In genomic region chr20:64050261-64051032, GRCh38 we compare ENCODE assay signal across 13 cellular contexts. TPM values are rescaled to one million over a fixed set of nuclear protein-coding genes. Genes with fewer than 3 reads are reported as not detected.
A peak's percentile ranks its signal among the peaks of the same experiment; 100 is the strongest.
DNase-seq lines count a peak whose midpoint lies in the region; ATAC-seq, FAIRE-seq and TF ChIP-seq lines count a peak whose summit lies in the region.
"Had no signal": no experiment of that assay in that cellular context is flagged by ENCODE, and none has a peak within 500 bp of the region (broad histone marks: within the 10 kb centered on the region; RNA-seq: fewer than 3 reads in every experiment).

No MANE protein-coding gene starts in this region.

- TF ChIP-seq CTCF in liver (IDR thresholded peaks at IDR 0.05; ENCODE audit: low read depth, low read length, missing input control) (no peak), pancreas (IDR thresholded peaks at IDR 0.05) (no peak)

- H3K9me3 ChIP-seq in liver (ENCODE audit: control insufficient read depth in 4 of 4, low read length in 3 of 4) (no peaks in the 10 kb centered on the region), stomach smooth muscle (ENCODE audit: control insufficient read depth in 2 of 2, low read length in 2 of 2) (no peaks in the 10 kb centered on the region), pancreas (no peaks in the 10 kb centered on the region)
- H3K9me3 ChIP-seq: tibial nerve had no signal

- no peak overlapping the region for H3K9ac ChIP-seq in liver (ENCODE audit: low read depth in 1 of 2, low read length in 2 of 2)
- H3K9ac ChIP-seq in stomach smooth muscle (ENCODE audit: low read length in 2 of 2), result no peak overlapping the region

- H3K27me3 ChIP-seq in liver (ENCODE audit: control insufficient read depth in 4 of 4, insufficient read depth in 4 of 4, low read length in 3 of 4), result peaks cover 0 to 11% (median 3%) of the 10 kb centered on the region in 4 donors
- H3K27me3 ChIP-seq in stomach smooth muscle (ENCODE audit: control insufficient read depth in 1 of 2, insufficient read depth in 2 of 2, low read length in 2 of 2), result peaks cover 48 to 65% of the 10 kb centered on the region in 2 donors
- H3K27me3 ChIP-seq in pancreas, result peaks cover 0 to 7% (median 3%) of the 10 kb centered on the region in 4 donors

- no peak for ATAC-seq in activated CD4-positive, alpha-beta T cell treated with anti-CD3 and anti-CD28 coated beads for 36 hours
- ATAC-seq in activated T-helper 17 cell treated with anti-CD3 and anti-CD28 coated beads, Interleukin-2, amount 50 U/mL, for 72 hours (replicated peaks), result no peak
- no peak for ATAC-seq in pancreas
- ATAC-seq: activated CD8-positive, alpha-beta T cell treated with anti-CD3 and anti-CD28 coated beads, Interleukin-2, amount 10 ng/mL, durations not matched to agents 7 days and 5 days had no signal

- H3K4me1 ChIP-seq in liver (ENCODE audit: control insufficient read depth in 4 of 4, insufficient read depth in 4 of 4, low read length in 3 of 4), result peaks cover 0 to 8% (median 2%) of the 10 kb centered on the region in 4 donors
- H3K4me1 ChIP-seq in stomach smooth muscle (ENCODE audit: control insufficient read depth, insufficient read depth, low read length), result peaks cover 7% of the 10 kb centered on the region
- H3K4me1 ChIP-seq in pancreas, result no peaks in the 10 kb centered on the region

- no peaks in the 10 kb centered on the region for H3K9me3 Mint-ChIP-seq in activated CD4-positive, alpha-beta T cell treated with anti-CD3 and anti-CD28 coated beads, Interleukin-2, amount 10 ng/mL, durations not matched to agents 24 days and 14 days
- no peaks in the 10 kb centered on the region for H3K9me3 Mint-ChIP-seq in activated CD4-positive, alpha-beta T cell treated with anti-CD3 and anti-CD28 coated beads for 36 hours (ENCODE audit: low read depth)
- no peaks in the 10 kb centered on the region for H3K9me3 Mint-ChIP-seq in activated T-helper 17 cell treated with anti-CD3 and anti-CD28 coated beads, Interleukin-2, amount 50 U/mL, for 72 hours
- H3K9me3 Mint-ChIP-seq: activated naive CD4-positive, alpha-beta T cell treated with anti-CD3 and anti-CD28 coated beads, Interleukin-2, amount 50 U/mL, for 24 hours had no signal

- no peak for TF ChIP-seq RAD21 in liver (IDR thresholded peaks at IDR 0.05)

- intact Hi-C loops in activated CD4-positive, alpha-beta T cell treated with anti-CD3 and anti-CD28 coated beads, Interleukin-2, amount 10 ng/mL, durations not matched to agents 24 days and 14 days (cut with micrococcal nuclease), result no loop called here
- intact Hi-C loops in activated CD4-positive, alpha-beta T cell treated with anti-CD3 and anti-CD28 coated beads for 36 hours (cut with DNase I, micrococcal nuclease), result no loop called here
- intact Hi-C loops in pancreas (cut with DNase I), result no loop called here

- CTCF ChIA-PET in activated CD4-positive, alpha-beta T cell treated with anti-CD3 and anti-CD28 coated beads for 36 hours (lab: Charles Lee), result interaction anchor here (0.6 to 0.9 kb wide), 3 partner anchors 10 to 69 kb away, joined by 3 to 5 read pairs (median 3); no protein-coding TSS in a partner anchor

- 66% methylated on average over 23 of the region's 23 CpGs for WGBS in liver
- WGBS in pancreas, 2 donors, result 69 to 70% methylated on average over 22 to 23 of the region's 23 CpGs

- H3K36me3 ChIP-seq in liver (ENCODE audit: control insufficient read depth in 4 of 4, insufficient read depth in 3 of 4, low read depth in 1 of 4, low read length in 3 of 4) (no peaks in the 10 kb centered on the region), stomach smooth muscle (ENCODE audit: control insufficient read depth in 2 of 2, insufficient read depth in 2 of 2, low read length in 2 of 2) (no peaks in the 10 kb centered on the region), pancreas (no peaks in the 10 kb centered on the region)
- H3K36me3 ChIP-seq: tibial nerve had no signal

- peaks cover 22% of the 10 kb centered on the region for H3K4me1 Mint-ChIP-seq in activated CD4-positive, alpha-beta T cell treated with anti-CD3 and anti-CD28 coated beads, Interleukin-2, amount 10 ng/mL, durations not matched to agents 24 days and 14 days
- H3K4me1 Mint-ChIP-seq in activated CD4-positive, alpha-beta T cell treated with anti-CD3 and anti-CD28 coated beads for 36 hours, result peaks cover 8% of the 10 kb centered on the region
- peaks cover 4% of the 10 kb centered on the region for H3K4me1 Mint-ChIP-seq in activated T-helper 17 cell treated with anti-CD3 and anti-CD28 coated beads, Interleukin-2, amount 50 U/mL, for 72 hours

- H3K27ac Mint-ChIP-seq in activated CD4-positive, alpha-beta T cell treated with anti-CD3 and anti-CD28 coated beads, Interleukin-2, amount 10 ng/mL, durations not matched to agents 24 days and 14 days, result no peak overlapping the region
- no peak overlapping the region for H3K27ac Mint-ChIP-seq in activated CD4-positive, alpha-beta T cell treated with anti-CD3 and anti-CD28 coated beads for 36 hours
- H3K27ac Mint-ChIP-seq in activated T-helper 17 cell treated with anti-CD3 and anti-CD28 coated beads, Interleukin-2, amount 50 U/mL, for 72 hours, result no peak overlapping the region
- H3K27ac Mint-ChIP-seq: activated CD8-positive, alpha-beta T cell treated with anti-CD3 and anti-CD28 coated beads, Interleukin-2, amount 10 ng/mL, durations not matched to agents 7 days and 5 days; activated naive CD4-positive, alpha-beta T cell treated with anti-CD3 and anti-CD28 coated beads, Interleukin-2, amount 50 U/mL, for 24 hours had no signal

- H3K4me3 ChIP-seq in liver (ENCODE audit: low read depth in 1 of 3, low read length in 3 of 3), result no peak overlapping the region
- H3K4me3 ChIP-seq in stomach smooth muscle (ENCODE audit: low read length in 2 of 2), result peak overlapping the region in 1 of 2 donors; percentile 29
- peak overlapping the region in 1 of 4 donors; percentile 14 for H3K4me3 ChIP-seq in pancreas

- DNase-seq in activated CD4-positive, alpha-beta T cell treated with anti-CD3 and anti-CD28 coated beads, Interleukin-2, amount 10 ng/mL, durations not matched to agents 24 days and 14 days, result no peak
- DNase-seq in activated CD4-positive, alpha-beta T cell treated with anti-CD3 and anti-CD28 coated beads for 36 hours, result no peak
- DNase-seq in NCI-H2107 treated with DMSO at 0.1 percent for 48 hours (lab: John Stamatoyannopoulos, UW; ENCODE audit: unreplicated experiment) (no peak), pancreas (no peak), SIG-M5 treated with dmso at 0.1 percent for 504 hours (lab: John Stamatoyannopoulos, UW; ENCODE audit: unreplicated experiment) (no peak)
- DNase-seq: activated CD8-positive, alpha-beta T cell treated with anti-CD3 and anti-CD28 coated beads, Interleukin-2, amount 10 ng/mL, durations not matched to agents 7 days and 5 days had no signal

- peak overlapping the region; percentile 30 for H3K4me3 Mint-ChIP-seq in activated CD4-positive, alpha-beta T cell treated with anti-CD3 and anti-CD28 coated beads, Interleukin-2, amount 10 ng/mL, durations not matched to agents 24 days and 14 days
- H3K4me3 Mint-ChIP-seq in activated CD4-positive, alpha-beta T cell treated with anti-CD3 and anti-CD28 coated beads for 36 hours, result no peak overlapping the region
- H3K4me3 Mint-ChIP-seq in activated T-helper 17 cell treated with anti-CD3 and anti-CD28 coated beads, Interleukin-2, amount 50 U/mL, for 72 hours, result peak overlapping the region; percentile 17

- POLR2A ChIA-PET in activated CD4-positive, alpha-beta T cell treated with anti-CD3 and anti-CD28 coated beads for 36 hours (lab: Charles Lee), result no interaction called here

- peaks cover 30% of the 10 kb centered on the region for H3K27me3 Mint-ChIP-seq in activated CD4-positive, alpha-beta T cell treated with anti-CD3 and anti-CD28 coated beads, Interleukin-2, amount 10 ng/mL, durations not matched to agents 24 days and 14 days
- H3K27me3 Mint-ChIP-seq in activated CD4-positive, alpha-beta T cell treated with anti-CD3 and anti-CD28 coated beads for 36 hours, result peaks cover 45% of the 10 kb centered on the region
- H3K27me3 Mint-ChIP-seq in activated T-helper 17 cell treated with anti-CD3 and anti-CD28 coated beads, Interleukin-2, amount 50 U/mL, for 72 hours, result peaks cover 30% of the 10 kb centered on the region

- H3K27ac ChIP-seq in liver (ENCODE audit: low read depth in 1 of 2, low read length in 2 of 2), result peak overlapping the region; percentile 9 to 63
- H3K27ac ChIP-seq in stomach smooth muscle (ENCODE audit: low read length), result peak overlapping the region; percentile 41
- peak overlapping the region in 1 of 4 donors; percentile 37 for H3K27ac ChIP-seq in pancreas

- H3K36me3 Mint-ChIP-seq in activated CD4-positive, alpha-beta T cell treated with anti-CD3 and anti-CD28 coated beads, Interleukin-2, amount 10 ng/mL, durations not matched to agents 24 days and 14 days (ENCODE audit: low read depth), result no peaks in the 10 kb centered on the region
- H3K36me3 Mint-ChIP-seq in activated CD4-positive, alpha-beta T cell treated with anti-CD3 and anti-CD28 coated beads for 36 hours (ENCODE audit: low read depth), result no peaks in the 10 kb centered on the region
- H3K36me3 Mint-ChIP-seq in activated T-helper 17 cell treated with anti-CD3 and anti-CD28 coated beads, Interleukin-2, amount 50 U/mL, for 72 hours (ENCODE audit: low read depth), result no peaks in the 10 kb centered on the region
- H3K36me3 Mint-ChIP-seq: activated naive CD4-positive, alpha-beta T cell treated with anti-CD3 and anti-CD28 coated beads, Interleukin-2, amount 50 U/mL, for 24 hours had no signal

- no peak for FAIRE-seq in pancreas (lab: Jason Lieb, UNC)
- FAIRE-seq: A204.1, GM12891 had no signal

RNA-seq across cellular contexts. Expression of gene SOX18, which starts 1.0 kb away (rescaled TPM):
- 0.84 and 0.92 TPM in 2 replicates for total RNA-seq in activated CD4-positive, alpha-beta T cell treated with anti-CD3 and anti-CD28 coated beads, Interleukin-2, amount 10 ng/mL, durations not matched to agents 24 days and 14 days
- not detected for total RNA-seq in activated CD4-positive, alpha-beta T cell treated with anti-CD3 and anti-CD28 coated beads for 36 hours
- total RNA-seq in activated T-helper 17 cell treated with anti-CD3 and anti-CD28 coated beads, Interleukin-2, amount 50 U/mL, for 72 hours, result under 1 TPM; 0.13 to 0.22 TPM
- total RNA-seq in liver (1 to 10 TPM; 2.1 to 3.1 TPM), pancreas (1 to 10 TPM; 3.7 to 9.1 (median 5.2) TPM)
- polyA plus RNA-seq in liver (1 to 10 TPM; 1.1 to 5.8 TPM), pancreas (1 to 10 TPM; 6.1 to 6.4 TPM)

RNA-seq across cellular contexts. Expression of gene TCEA2, which starts 12.6 kb away (rescaled TPM):
- total RNA-seq in activated CD4-positive, alpha-beta T cell treated with anti-CD3 and anti-CD28 coated beads, Interleukin-2, amount 10 ng/mL, durations not matched to agents 24 days and 14 days, result 35.4 and 36.8 TPM in 2 replicates
- 10 to 100 TPM; 40.6 to 50.0 TPM for total RNA-seq in activated CD4-positive, alpha-beta T cell treated with anti-CD3 and anti-CD28 coated beads for 36 hours
- total RNA-seq in activated T-helper 17 cell treated with anti-CD3 and anti-CD28 coated beads, Interleukin-2, amount 50 U/mL, for 72 hours, result 10 to 100 TPM; 52.0 to 79.9 TPM
- total RNA-seq in liver (1 to 10 TPM; 4.6 to 6.4 TPM), pancreas (10 to 100 TPM; 11.6 to 24.5 (median 13.9) TPM)
- polyA plus RNA-seq in liver (10 to 100 TPM; 17.2 to 22.6 TPM), pancreas (10 to 100 TPM; 35.7 to 52.9 TPM)

RNA-seq across cellular contexts. Expression of gene C20orf204, which starts 14.5 kb away (rescaled TPM):
- total RNA-seq in activated CD4-positive, alpha-beta T cell treated with anti-CD3 and anti-CD28 coated beads, Interleukin-2, amount 10 ng/mL, durations not matched to agents 24 days and 14 days, result 5.5 and 6.8 TPM in 2 replicates
- 1 to 10 TPM; 2.3 to 3.3 TPM for total RNA-seq in activated CD4-positive, alpha-beta T cell treated with anti-CD3 and anti-CD28 coated beads for 36 hours
- total RNA-seq in activated T-helper 17 cell treated with anti-CD3 and anti-CD28 coated beads, Interleukin-2, amount 50 U/mL, for 72 hours, result 10 to 100 TPM; 12.8 to 21.5 TPM
- under 1 TPM; 0.14 to 0.59 TPM for total RNA-seq in liver
- under 1 TPM; 0.07 to 0.10 TPM for polyA plus RNA-seq in liver
- 1 to 10 TPM in 1 of 6 donors, under 1 TPM in 5; 0.31 to 1.0 (median 0.70) TPM for total RNA-seq in pancreas
- polyA plus RNA-seq in pancreas, result 1 to 10 TPM; 2.4 to 3.7 TPM

RNA-seq across cellular contexts. Expression of gene RGS19, which starts 28.9 kb away (rescaled TPM):
- 50.0 TPM in 2 replicates for total RNA-seq in activated CD4-positive, alpha-beta T cell treated with anti-CD3 and anti-CD28 coated beads, Interleukin-2, amount 10 ng/mL, durations not matched to agents 24 days and 14 days
- total RNA-seq in activated CD4-positive, alpha-beta T cell treated with anti-CD3 and anti-CD28 coated beads for 36 hours, result 10 to 100 TPM; 39.6 to 40.2 TPM
- total RNA-seq in activated T-helper 17 cell treated with anti-CD3 and anti-CD28 coated beads, Interleukin-2, amount 50 U/mL, for 72 hours, result 10 to 100 TPM; 38.6 to 49.4 TPM
- total RNA-seq in liver (10 to 100 TPM in 1 of 2 donors, 1 to 10 TPM in 1; 6.7 to 12.9 TPM), pancreas (10 to 100 TPM in 1 of 6 donors, 1 to 10 TPM in 5; 3.2 to 11.9 (median 4.1) TPM)
- polyA plus RNA-seq in liver (1 to 10 TPM; 4.9 to 5.9 TPM), pancreas (1 to 10 TPM; 7.5 to 8.9 TPM)

RNA-seq across cellular contexts. Expression of gene OPRL1, which starts 29.4 kb away (rescaled TPM):
- 0.23 and 0.28 TPM in 2 replicates for total RNA-seq in activated CD4-positive, alpha-beta T cell treated with anti-CD3 and anti-CD28 coated beads, Interleukin-2, amount 10 ng/mL, durations not matched to agents 24 days and 14 days
- under 1 TPM; 0.42 to 0.50 TPM for total RNA-seq in activated CD4-positive, alpha-beta T cell treated with anti-CD3 and anti-CD28 coated beads for 36 hours
- total RNA-seq in activated T-helper 17 cell treated with anti-CD3 and anti-CD28 coated beads, Interleukin-2, amount 50 U/mL, for 72 hours, result under 1 TPM; 0.48 to 0.56 TPM
- total RNA-seq in liver (under 1 TPM; 0.42 to 0.79 TPM), pancreas (1 to 10 TPM in 3 of 6 donors, under 1 TPM in 3; 0.25 to 2.2 (median 1.1) TPM)
- polyA plus RNA-seq in liver (under 1 TPM; 0.04 to 0.28 TPM), pancreas (under 1 TPM; 0.49 to 0.94 TPM)
